Comparison of ENCODE assay signal across 23 cellular contexts in genomic region chr12:11664101-11664500, GRCh38. TPM values are rescaled to one million over a fixed set of nuclear protein-coding genes. Genes with fewer than 3 reads are reported as not detected.
DNase-seq lines count a peak whose midpoint lies in the region; ATAC-seq and TF ChIP-seq lines count a peak whose summit lies in the region.
"Had no signal": no experiment of that assay in that cellular context is flagged by ENCODE, and none has a peak within 500 bp of the region (broad histone marks: within the 10 kb centered on the region; RNA-seq: fewer than 3 reads in every experiment).

No MANE protein-coding gene starts in this region.

- H3K27ac ChIP-seq in heart right ventricle (peak overlapping the region in 8 of 10 donors; percentile 21 to 88 (median 77)), esophagus muscularis mucosa (replicated peaks in 1 of 4) (peak overlapping the region in 3 of 4 donors; percentile 37 to 90 (median 43)), sigmoid colon (peak overlapping the region; percentile 14 to 99 (median 66)), left lung (no peak overlapping the region)
- H3K27ac ChIP-seq: A549, BLaER1 had no signal

- H3K4me1 ChIP-seq in heart right ventricle = peaks cover 8 to 93% (median 73%) of the 10 kb centered on the region in 9 donors
- peaks cover 56 to 94% (median 82%) of the 10 kb centered on the region in 4 donors for H3K4me1 ChIP-seq in esophagus muscularis mucosa
- peaks cover 0 to 98% (median 70%) of the 10 kb centered on the region in 4 donors for H3K4me1 ChIP-seq in sigmoid colon
- peaks cover 19 to 81% of the 10 kb centered on the region in 2 donors for H3K4me1 ChIP-seq in left lung
- H3K4me1 ChIP-seq: A549 had no signal

- TF ChIP-seq EP300 in esophagus muscularis mucosa (IDR thresholded peaks at IDR 0.05) = no peak
- TF ChIP-seq EP300 in sigmoid colon (IDR thresholded peaks at IDR 0.05) = no peak

- H3K9me3 Mint-ChIP-seq in activated T-cell treated with anti-CD3 and anti-CD28 coated beads, Interleukin-2, amount 50 U/mL, for 4 hours = no peaks in the 10 kb centered on the region
- H3K9me3 Mint-ChIP-seq: IgD-negative memory B cell had no signal

- WGBS in heart right ventricle, 2 donors = 69 to 74% methylated on average over 3 of the region's 3 CpGs
- 77% methylated on average over 3 of the region's 3 CpGs for WGBS in esophagus muscularis mucosa
- 92 to 94% methylated on average over 3 of the region's 3 CpGs for WGBS in sigmoid colon, 2 donors

- no peaks in the 10 kb centered on the region for H3K27me3 ChIP-seq in heart right ventricle
- H3K27me3 ChIP-seq in esophagus muscularis mucosa = no peaks in the 10 kb centered on the region
- no peaks in the 10 kb centered on the region for H3K27me3 ChIP-seq in sigmoid colon
- H3K27me3 ChIP-seq in left lung = no peaks in the 10 kb centered on the region
- H3K27me3 ChIP-seq: BLaER1 had no signal

- H3K4me1 Mint-ChIP-seq in activated T-cell treated with anti-CD3 and anti-CD28 coated beads, Interleukin-2, amount 50 U/mL, for 4 hours (ENCODE audit: low read depth) = peaks cover 73% of the 10 kb centered on the region

- intact Hi-C loops in heart right ventricle (cut with DNase I) (loop anchor here in 1 of 10 donors (10.0 kb wide), 1 partner anchor 91 kb away; no protein-coding TSS in a partner anchor), left ventricle myocardium superior (cut with micrococcal nuclease) (no loop called here), esophagus muscularis mucosa (cut with DNase I) (no loop called here), sigmoid colon (cut with DNase I) (no loop called here), left lung (cut with DNase I) (no loop called here)

- no peak for DNase-seq in heart right ventricle
- DNase-seq in left ventricle myocardium superior = no peak
- no peak for DNase-seq in esophagus muscularis mucosa (ENCODE audit: extremely low spot score)
- no peak for DNase-seq in sigmoid colon
- DNase-seq in left lung = no peak
- DNase-seq in AG08395 (ENCODE audit: low spot score) = no peak
- DNase-seq in activated T-cell treated with anti-CD3 and anti-CD28 coated beads, Interleukin-2, amount 50 U/mL, for 4 hours = no peak
- DNase-seq: Calu3; CD4-positive, alpha-beta memory T cell; DMS53; Karpas-422; MM.1S; NCI-H1092 treated with DMSO at 0.1 percent for 48 hours; NCI-H146; NCI-H2029 treated with DMSO at 0.1 percent for 48 hours; NCI-H2171 treated with DMSO at 0.1 percent for 48 hours; NCI-H446 treated with DMSO at 0.1 percent for 48 hours; NCI-H748 treated with DMSO at 0.1 percent for 48 hours; OCI-M1; SIG-M5 had no signal

- H3K36me3 ChIP-seq in heart right ventricle (peaks cover 0 to 25% (median 0%) of the 10 kb centered on the region in 9 donors), esophagus muscularis mucosa (no peaks in the 10 kb centered on the region), sigmoid colon (no peaks in the 10 kb centered on the region), left lung (no peaks in the 10 kb centered on the region)

- ATAC-seq in heart right ventricle = no peak
- ATAC-seq in left ventricle myocardium superior = no peak
- no peak for ATAC-seq in left lung
- no peak for ATAC-seq in activated T-cell treated with anti-CD3 and anti-CD28 coated beads, Interleukin-2, amount 50 U/mL, for 4 hours
- ATAC-seq: A549 had no signal

- TF ChIP-seq CTCF in heart right ventricle (IDR thresholded peaks at IDR 0.05) = no peak
- no peak for TF ChIP-seq CTCF in esophagus muscularis mucosa (IDR thresholded peaks at IDR 0.05)
- TF ChIP-seq CTCF in sigmoid colon (IDR thresholded peaks at IDR 0.05) = no peak
- no peak for TF ChIP-seq CTCF in left lung (IDR thresholded peaks at IDR 0.05)

- peaks cover 29% of the 10 kb centered on the region for H3K36me3 Mint-ChIP-seq in activated T-cell treated with anti-CD3 and anti-CD28 coated beads, Interleukin-2, amount 50 U/mL, for 4 hours (ENCODE audit: insufficient read depth)

- no peak overlapping the region for H3K4me3 Mint-ChIP-seq in activated T-cell treated with anti-CD3 and anti-CD28 coated beads, Interleukin-2, amount 50 U/mL, for 4 hours
- H3K4me3 Mint-ChIP-seq: IgD-negative memory B cell had no signal

- H3K4me3 ChIP-seq in heart right ventricle (no peak overlapping the region), esophagus muscularis mucosa (no peak overlapping the region), sigmoid colon (no peak overlapping the region), left lung (no peak overlapping the region)
- H3K4me3 ChIP-seq: A549, BLaER1 had no signal

- TF ChIP-seq POLR2A in esophagus muscularis mucosa (IDR thresholded peaks at IDR 0.05; ENCODE audit: low read depth) = no peak
- TF ChIP-seq POLR2A in sigmoid colon (IDR thresholded peaks at IDR 0.05) = no peak

- no peaks in the 10 kb centered on the region for H3K27me3 Mint-ChIP-seq in activated T-cell treated with anti-CD3 and anti-CD28 coated beads, Interleukin-2, amount 50 U/mL, for 4 hours (ENCODE audit: low read depth)
- H3K27me3 Mint-ChIP-seq: CD4-positive, alpha-beta memory T cell; IgD-negative memory B cell had no signal

- H3K9me3 ChIP-seq in heart right ventricle (no peaks in the 10 kb centered on the region), esophagus muscularis mucosa (no peaks in the 10 kb centered on the region), sigmoid colon (no peaks in the 10 kb centered on the region), left lung (no peaks in the 10 kb centered on the region)
- H3K9me3 ChIP-seq: A549 had no signal

RNA-seq across cellular contexts. Expression of gene ETV6, which starts 14.6 kb away (rescaled TPM):
- 10 to 100 TPM in 9 of 10 donors, 1 to 10 TPM in 1; 8.5 to 33.5 (median 15.9) TPM for total RNA-seq in heart right ventricle
- 1 to 10 TPM; 2.7 to 4.8 TPM for polyA plus RNA-seq in heart right ventricle
- total RNA-seq in left ventricle myocardium superior = 14.7 TPM
- total RNA-seq in esophagus muscularis mucosa = 10 to 100 TPM; 22.4 to 29.6 (median 25.3) TPM
- total RNA-seq in sigmoid colon = 10 to 100 TPM; 15.7 to 35.2 (median 23.6) TPM
- 10 to 100 TPM in 2 of 3 donors, 1 to 10 TPM in 1; 8.4 to 17.3 (median 13.4) TPM for polyA plus RNA-seq in sigmoid colon
- 10 to 100 TPM; 26.6 to 44.7 TPM for total RNA-seq in left lung
- 10 to 100 TPM; 46.7 to 58.0 (median 57.5) TPM for total RNA-seq in activated T-cell treated with anti-CD3 and anti-CD28 coated beads, Interleukin-2, amount 50 U/mL, for 4 hours

Comparison
In these comparisons a context has a peak if more than half of its experiments do, and no peak if none do; other contexts are left out.
1. H3K27ac ChIP-seq: peak in heart right ventricle (8 of 10), esophagus muscularis mucosa (3 of 4) and sigmoid colon (4 of 4); none in left lung (0 of 2).